In genomic region chr11:97974798-97975498, GRCh38 we compare ENCODE assay signal across 17 cellular contexts.
A peak's percentile ranks its signal among the peaks of the same experiment; 100 is the strongest.
DNase-seq lines count a peak whose midpoint lies in the region; ATAC-seq and TF ChIP-seq lines count a peak whose summit lies in the region.
"Had no signal": no experiment of that assay in that cellular context is flagged by ENCODE, and none has a peak within 500 bp of the region (broad histone marks: within the 10 kb centered on the region; RNA-seq: fewer than 3 reads in every experiment).

No MANE protein-coding gene starts in this region.

- no peaks in the 10 kb centered on the region for H3K9me2 ChIP-seq in GM23248 (ENCODE audit: insufficient read depth)
- H3K9me2 ChIP-seq in neural cell (ENCODE audit: insufficient read depth, low read length): no peaks in the 10 kb centered on the region

- peaks cover 8% of the 10 kb centered on the region; the same call in 1 of the 2 replicates for H3F3A ChIP-seq in GM23248 (ENCODE audit: insufficient read depth)
- no peaks in the 10 kb centered on the region for H3F3A ChIP-seq in neural cell (ENCODE audit: insufficient read depth, low read length, poor library complexity, severe bottlenecking)

- no peak for TF ChIP-seq RAD21 in neural cell (conservative IDR thresholded peaks at IDR 0.05)

- H3K9me3 ChIP-seq in GM23248 (ENCODE audit: low read depth) (no peaks in the 10 kb centered on the region), neural cell (ENCODE audit: low read length) (no peaks in the 10 kb centered on the region), skeletal muscle satellite cell (replicated peaks; ENCODE audit: low read length) (no peaks in the 10 kb centered on the region)

- H3K27ac ChIP-seq in GM23248: no peak overlapping the region
- H3K27ac ChIP-seq in neural cell (ENCODE audit: low read length): no peak overlapping the region
- H3K27ac ChIP-seq: C4-2B, HL-60 had no signal

- WGBS in GM23248 (ENCODE audit: low coverage in 1 of 2, low lambda C conversion rate in 2 of 2, missing lambda C conversion rate in 2 of 2), 2 experiments: 11 to 12% methylated on average over 1 of the region's 1 CpG

- in situ Hi-C loops in GM23248 (cut with MboI): no loop called here

- TF ChIP-seq CTCF in neural cell (IDR thresholded peaks at IDR 0.05; ENCODE audit: poor library complexity, severe bottlenecking): no peak

- peak; percentile 90 for TF ChIP-seq EP300 in neural cell (conservative IDR thresholded peaks at IDR 0.05; ENCODE audit: poor library complexity, severe bottlenecking)

- H3K4me1 ChIP-seq in GM23248 (ENCODE audit: insufficient read depth) (peaks cover 13% of the 10 kb centered on the region), skeletal muscle satellite cell (ENCODE audit: control insufficient read depth, insufficient read depth, low read length) (no peaks in the 10 kb centered on the region)

- H3K4me3 ChIP-seq in GM23248 (no peak overlapping the region), neural cell (ENCODE audit: low read length) (no peak overlapping the region), skeletal muscle satellite cell (ENCODE audit: low read length) (no peak overlapping the region)

- H3K79me2 ChIP-seq in GM23248 (ENCODE audit: insufficient read depth) (no peaks in the 10 kb centered on the region), neural cell (replicated peaks; ENCODE audit: insufficient read depth, low read length) (no peaks in the 10 kb centered on the region)

- H3K4me2 ChIP-seq in GM23248 (ENCODE audit: unreplicated experiment) (no peak overlapping the region), neural cell (ENCODE audit: low read length) (no peak overlapping the region), skeletal muscle satellite cell (ENCODE audit: low read length) (no peak overlapping the region)

- DNase-seq in GM23248: no peak
- DNase-seq in M059J (ENCODE audit: low read depth): peak; percentile 15
- no peak for DNase-seq in KG1 (lab: John Stamatoyannopoulos, UW)
- DNase-seq in Kasumi-1 (lab: John Stamatoyannopoulos, UW): no peak
- no peak for DNase-seq in HK-2 (ENCODE audit: unreplicated experiment)
- DNase-seq: AML-193; CD4-positive, alpha-beta T cell; DMS153; DMS79; GDM1; GOT3; H7 had no signal

- no peaks in the 10 kb centered on the region for H4K20me1 ChIP-seq in GM23248 (ENCODE audit: insufficient read depth)
- H4K20me1 ChIP-seq in neural cell (ENCODE audit: insufficient read depth): no peaks in the 10 kb centered on the region

- H3K36me3 ChIP-seq in GM23248 (ENCODE audit: low read depth): no peaks in the 10 kb centered on the region
- no peaks in the 10 kb centered on the region for H3K36me3 ChIP-seq in neural cell (ENCODE audit: insufficient read depth, low read length)
- H3K36me3 ChIP-seq in skeletal muscle satellite cell (ENCODE audit: insufficient read depth, low read length): no peaks in the 10 kb centered on the region

- ATAC-seq in HG02981 (IDR thresholded peaks at IDR 0.05; ENCODE audit: unreplicated experiment): no peak

- no peaks in the 10 kb centered on the region for H3K27me3 ChIP-seq in GM23248 (replicated peaks; ENCODE audit: insufficient read depth)
- no peaks in the 10 kb centered on the region for H3K27me3 ChIP-seq in neural cell (ENCODE audit: insufficient read depth, low read depth, low read length)
- H3K27me3 ChIP-seq in skeletal muscle satellite cell (ENCODE audit: control insufficient read depth, insufficient read depth, low read length): no peaks in the 10 kb centered on the region

- H2AFZ ChIP-seq in GM23248 (peak overlapping the region; percentile 56), neural cell (ENCODE audit: low read depth, low read length) (no peak overlapping the region)

- H3K9ac ChIP-seq in GM23248 (no peak overlapping the region), neural cell (ENCODE audit: low read length) (no peak overlapping the region), skeletal muscle satellite cell (ENCODE audit: low read depth, low read length) (peak overlapping the region; percentile 27)

TF ChIP-seq in neural cell, 6 proteins besides CTCF, POLR2A, EP300 and RAD21:
- no peak for TF ChIP-seq REST (IDR thresholded peaks at IDR 0.05; ENCODE audit: borderline replicate concordance)
- TF ChIP-seq POLR2AphosphoS5 (IDR thresholded peaks at IDR 0.05): peak; percentile 86
